8 cellular contexts compared by ENCODE assay signal in genomic region chr1:155231302-155231701, GRCh38. TPM values are rescaled to one million over a fixed set of nuclear protein-coding genes. Genes with fewer than 3 reads are reported as not detected.
DNase-seq lines count a peak whose midpoint lies in the region; ATAC-seq, FAIRE-seq and TF ChIP-seq lines count a peak whose summit lies in the region.
"Not testable (repeated sequence)": the region's sequence is repeated elsewhere in the genome, so short reads cannot be mapped to it uniquely, and the experiment has no call there.

No MANE protein-coding gene starts in this region.

- not testable (repeated sequence) for TF ChIP-seq CTCF in astrocyte (IDR thresholded peaks at IDR 0.05; ENCODE audit: insufficient read depth, low read depth, low read length); chondrocyte (IDR thresholded peaks at IDR 0.05); parathyroid adenoma (IDR thresholded peaks at IDR 0.05); type B pancreatic cell (conservative IDR thresholded peaks at IDR 0.05)

- H3K36me3 ChIP-seq in CD8-positive, alpha-beta memory T cell (ENCODE audit: insufficient read depth, low read length); astrocyte (ENCODE audit: insufficient read depth, low read length); parathyroid adenoma (ENCODE audit: control insufficient read depth, insufficient read depth, low read length): not testable (repeated sequence)

- H3K27me3 Mint-ChIP-seq in CD8-positive, alpha-beta memory T cell; astrocyte (ENCODE audit: low read depth, unreplicated experiment); chondrocyte (ENCODE audit: low read depth); naive thymus-derived CD8-positive, alpha-beta T cell; type B pancreatic cell: not testable (repeated sequence)

- not testable (repeated sequence) for H3K4me2 ChIP-seq in astrocyte (ENCODE audit: low read length); parathyroid adenoma (ENCODE audit: low read length)

- H3K4me3 Mint-ChIP-seq in CD8-positive, alpha-beta memory T cell; astrocyte (ENCODE audit: unreplicated experiment); naive thymus-derived CD8-positive, alpha-beta T cell; type B pancreatic cell: not testable (repeated sequence)
- peak overlapping the region; percentile 30 for H3K4me3 Mint-ChIP-seq in chondrocyte (ENCODE audit: unreplicated experiment)

- peaks cover 12% of the 10 kb centered on the region for H3K4me1 ChIP-seq in CD8-positive, alpha-beta memory T cell (ENCODE audit: insufficient read depth, low read length)
- H3K4me1 ChIP-seq in astrocyte (ENCODE audit: insufficient read depth, low read length), result peaks cover 23% of the 10 kb centered on the region
- H3K4me1 ChIP-seq in parathyroid adenoma, result peaks cover 17% of the 10 kb centered on the region

- POLR2A ChIA-PET in CD8-positive, alpha-beta memory T cell (lab: Charles Lee); naive thymus-derived CD8-positive, alpha-beta T cell (lab: Charles Lee): not testable (repeated sequence)

- CTCF ChIA-PET in CD8-positive, alpha-beta memory T cell (lab: Charles Lee), result not testable (repeated sequence)

- DNase-seq in CD8-positive, alpha-beta memory T cell; activated naive CD4-positive, alpha-beta T cell treated with anti-CD3 and anti-CD28 coated beads, Interleukin-2, amount 50 U/mL, for 72 hours (ENCODE audit: low spot score in 2 of 2); astrocyte (ENCODE audit: low read depth); chondrocyte (ENCODE audit: low spot score); naive thymus-derived CD8-positive, alpha-beta T cell; type B pancreatic cell (ENCODE audit: extremely low spot score, unreplicated experiment): not testable (repeated sequence)

- not testable (repeated sequence) for H3K4me3 ChIP-seq in CD8-positive, alpha-beta memory T cell (ENCODE audit: low read length); astrocyte (ENCODE audit: insufficient read depth, low read depth, low read length); parathyroid adenoma (ENCODE audit: low read depth, low read length)

- not testable (repeated sequence) for H4K20me1 ChIP-seq in astrocyte (ENCODE audit: insufficient read depth, low read length)

- peaks cover 0 to 12% (median 5%) of the 10 kb centered on the region in 3 donors for H3K36me3 Mint-ChIP-seq in CD8-positive, alpha-beta memory T cell
- not testable (repeated sequence) for H3K36me3 Mint-ChIP-seq in activated naive CD4-positive, alpha-beta T cell treated with anti-CD3 and anti-CD28 coated beads, Interleukin-2, amount 50 U/mL, for 72 hours; astrocyte (ENCODE audit: low read depth, unreplicated experiment); chondrocyte (ENCODE audit: low read depth); naive thymus-derived CD8-positive, alpha-beta T cell; type B pancreatic cell

- ATAC-seq in activated naive CD4-positive, alpha-beta T cell treated with anti-CD3 and anti-CD28 coated beads, Interleukin-2, amount 50 U/mL, for 72 hours; naive thymus-derived CD8-positive, alpha-beta T cell: not testable (repeated sequence)

- H3K27ac ChIP-seq in CD8-positive, alpha-beta memory T cell (ENCODE audit: low read depth, low read length), result not testable (repeated sequence)
- H3K27ac ChIP-seq in astrocyte (ENCODE audit: low read depth, low read length), result peak overlapping the region; percentile 70
- peak overlapping the region; percentile 87 for H3K27ac ChIP-seq in parathyroid adenoma

- H3K79me2 ChIP-seq in astrocyte (ENCODE audit: insufficient read depth, low read length); parathyroid adenoma: not testable (repeated sequence)

- H3K9ac ChIP-seq in astrocyte (ENCODE audit: low read length), result peak overlapping the region; percentile 43
- not testable (repeated sequence) for H3K9ac ChIP-seq in parathyroid adenoma

- H3K27ac Mint-ChIP-seq in CD8-positive, alpha-beta memory T cell, result peak overlapping the region; percentile 17 to 83 (median 34)
- H3K27ac Mint-ChIP-seq in activated naive CD4-positive, alpha-beta T cell treated with anti-CD3 and anti-CD28 coated beads, Interleukin-2, amount 50 U/mL, for 72 hours, result peak overlapping the region; percentile 7 to 75
- H3K27ac Mint-ChIP-seq in astrocyte (ENCODE audit: unreplicated experiment), result peak overlapping the region; percentile 64
- peak overlapping the region; percentile 96 for H3K27ac Mint-ChIP-seq in chondrocyte (ENCODE audit: unreplicated experiment)
- H3K27ac Mint-ChIP-seq in naive thymus-derived CD8-positive, alpha-beta T cell, result peak overlapping the region in 6 of 10 donors; percentile 6 to 78 (median 29)
- H3K27ac Mint-ChIP-seq in type B pancreatic cell, result peak overlapping the region; percentile 3

- H3K9me3 ChIP-seq in CD8-positive, alpha-beta memory T cell (ENCODE audit: low read length); astrocyte (ENCODE audit: insufficient read depth, low read depth, low read length); parathyroid adenoma (ENCODE audit: control insufficient read depth, low read length): not testable (repeated sequence)

- not testable (repeated sequence) for H3K27me3 ChIP-seq in CD8-positive, alpha-beta memory T cell (ENCODE audit: insufficient read depth, low read length, poor library complexity, severe bottlenecking); astrocyte (ENCODE audit: insufficient read depth, low read length); parathyroid adenoma (ENCODE audit: control insufficient read depth, insufficient read depth, low read length)

- not testable (repeated sequence) for H2AFZ ChIP-seq in astrocyte (ENCODE audit: low read depth, low read length); parathyroid adenoma

- peaks cover 24 to 27% (median 25%) of the 10 kb centered on the region in 3 donors for H3K4me1 Mint-ChIP-seq in CD8-positive, alpha-beta memory T cell
- peaks cover 13% of the 10 kb centered on the region for H3K4me1 Mint-ChIP-seq in astrocyte (ENCODE audit: low read depth, unreplicated experiment)
- H3K4me1 Mint-ChIP-seq in chondrocyte (ENCODE audit: low read depth), result peaks cover 45% of the 10 kb centered on the region
- H3K4me1 Mint-ChIP-seq in naive thymus-derived CD8-positive, alpha-beta T cell, result peaks cover 3 to 21% (median 16%) of the 10 kb centered on the region in 4 donors
- peaks cover 11% of the 10 kb centered on the region for H3K4me1 Mint-ChIP-seq in type B pancreatic cell (ENCODE audit: unreplicated experiment)

- FAIRE-seq in astrocyte (lab: Jason Lieb, UNC), result not testable (repeated sequence)

- not testable (repeated sequence) for H3K9me3 Mint-ChIP-seq in CD8-positive, alpha-beta memory T cell; activated naive CD4-positive, alpha-beta T cell treated with anti-CD3 and anti-CD28 coated beads, Interleukin-2, amount 50 U/mL, for 72 hours; astrocyte (ENCODE audit: unreplicated experiment); chondrocyte (ENCODE audit: low read depth); naive thymus-derived CD8-positive, alpha-beta T cell; type B pancreatic cell

- peak; percentile 7; the same call in 1 of the 2 replicates for TF ChIP-seq POLR2A in Raji (IDR thresholded peaks at IDR 0.05; ENCODE audit: insufficient read depth, low read depth, low read length)

RNA-seq across cellular contexts. Expression of gene MTX1, which starts 22.8 kb away (rescaled TPM):
- total RNA-seq in CD8-positive, alpha-beta memory T cell, result 10 to 100 TPM; 67.6 to 73.2 TPM
- polyA plus RNA-seq in CD8-positive, alpha-beta memory T cell, result 43.7 TPM
- 10 to 100 TPM; 46.6 to 57.2 TPM for total RNA-seq in activated naive CD4-positive, alpha-beta T cell treated with anti-CD3 and anti-CD28 coated beads, Interleukin-2, amount 50 U/mL, for 72 hours
- total RNA-seq in astrocyte (39.8 and 41.8 TPM in 2 replicates), chondrocyte (28.2 to 49.1 TPM (median 29.8 TPM) in 3 replicates), type B pancreatic cell (ENCODE audit: low replicate concordance) (34.0 and 44.2 TPM in 2 replicates)
- total RNA-seq in naive thymus-derived CD8-positive, alpha-beta T cell, result 10 to 100 TPM; 26.9 to 27.1 TPM
- 10 to 100 TPM; 45.8 to 50.7 (median 48.5) TPM for polyA plus RNA-seq in naive thymus-derived CD8-positive, alpha-beta T cell

RNA-seq across cellular contexts. Expression of gene THBS3, which starts 23.6 kb away (rescaled TPM):
- total RNA-seq in CD8-positive, alpha-beta memory T cell, result 1 to 10 TPM; 7.8 to 7.9 TPM
- 2.9 TPM for polyA plus RNA-seq in CD8-positive, alpha-beta memory T cell
- 10 to 100 TPM; 17.2 to 23.6 TPM for total RNA-seq in activated naive CD4-positive, alpha-beta T cell treated with anti-CD3 and anti-CD28 coated beads, Interleukin-2, amount 50 U/mL, for 72 hours
- total RNA-seq in astrocyte, result 153 and 162 TPM in 2 replicates
- total RNA-seq in chondrocyte, result 112 to 127 TPM (median 118 TPM) in 3 replicates
- total RNA-seq in naive thymus-derived CD8-positive, alpha-beta T cell, result 10 to 100 TPM; 36.8 to 37.9 TPM
- polyA plus RNA-seq in naive thymus-derived CD8-positive, alpha-beta T cell, result 1 to 10 TPM; 1.2 to 3.8 (median 3.0) TPM
- 23.2 and 28.0 TPM in 2 replicates for total RNA-seq in type B pancreatic cell (ENCODE audit: low replicate concordance)

RNA-seq across cellular contexts. Expression of gene ENTREP3, which starts 24.0 kb away (rescaled TPM):
- 10 to 100 TPM; 39.1 to 41.5 TPM for total RNA-seq in CD8-positive, alpha-beta memory T cell
- polyA plus RNA-seq in CD8-positive, alpha-beta memory T cell, result 1.7 TPM
- 10 to 100 TPM; 14.3 to 45.8 TPM for total RNA-seq in activated naive CD4-positive, alpha-beta T cell treated with anti-CD3 and anti-CD28 coated beads, Interleukin-2, amount 50 U/mL, for 72 hours
- 51.1 and 51.7 TPM in 2 replicates for total RNA-seq in astrocyte
- total RNA-seq in chondrocyte, result 34.0 to 42.8 TPM (median 42.8 TPM) in 3 replicates
- 10 to 100 TPM; 10.7 to 13.5 TPM for total RNA-seq in naive thymus-derived CD8-positive, alpha-beta T cell
- polyA plus RNA-seq in naive thymus-derived CD8-positive, alpha-beta T cell, result 1 to 10 TPM; 1.8 to 2.5 (median 2.3) TPM
- total RNA-seq in type B pancreatic cell (ENCODE audit: low replicate concordance), result 37.4 and 55.7 TPM in 2 replicates

RNA-seq across cellular contexts. Expression of gene SCAMP3, which starts 30.9 kb away (rescaled TPM):
- 100 to 1,000 TPM; 152 to 158 TPM for total RNA-seq in CD8-positive, alpha-beta memory T cell
- polyA plus RNA-seq in CD8-positive, alpha-beta memory T cell, result 179 TPM
- 100 to 1,000 TPM in 1 of 2 donors, 10 to 100 TPM in 1; 98.9 to 107 TPM for total RNA-seq in activated naive CD4-positive, alpha-beta T cell treated with anti-CD3 and anti-CD28 coated beads, Interleukin-2, amount 50 U/mL, for 72 hours
- total RNA-seq in astrocyte, result 68.9 and 70.3 TPM in 2 replicates
- 68.3 to 77.1 TPM (median 71.4 TPM) in 3 replicates for total RNA-seq in chondrocyte
- total RNA-seq in naive thymus-derived CD8-positive, alpha-beta T cell, result 100 to 1,000 TPM in 1 of 2 experiments, 10 to 100 TPM in 1; 93.3 to 105 TPM
- polyA plus RNA-seq in naive thymus-derived CD8-positive, alpha-beta T cell, result 100 to 1,000 TPM; 124 to 189 (median 138) TPM
- total RNA-seq in type B pancreatic cell (ENCODE audit: low replicate concordance), result 52.0 and 58.7 TPM in 2 replicates

RNA-seq across cellular contexts. Expression of gene CLK2, which starts 42.0 kb away (rescaled TPM):
- total RNA-seq in CD8-positive, alpha-beta memory T cell, result 10 to 100 TPM; 78.3 to 79.8 TPM
- 20.2 TPM for polyA plus RNA-seq in CD8-positive, alpha-beta memory T cell
- total RNA-seq in activated naive CD4-positive, alpha-beta T cell treated with anti-CD3 and anti-CD28 coated beads, Interleukin-2, amount 50 U/mL, for 72 hours, result 100 to 1,000 TPM in 1 of 2 donors, 10 to 100 TPM in 1; 90.7 to 106 TPM
- total RNA-seq in astrocyte (31.7 and 36.1 TPM in 2 replicates), chondrocyte (36.7 to 50.2 TPM (median 37.0 TPM) in 3 replicates), type B pancreatic cell (ENCODE audit: low replicate concordance) (61.5 and 96.8 TPM in 2 replicates)
- total RNA-seq in naive thymus-derived CD8-positive, alpha-beta T cell, result 100 to 1,000 TPM; 115 to 134 TPM
- polyA plus RNA-seq in naive thymus-derived CD8-positive, alpha-beta T cell, result 10 to 100 TPM; 11.3 to 22.6 (median 12.9) TPM

Comparison
In these comparisons a context has a peak if more than half of its experiments do, and no peak if none do; other contexts are left out.
1. H3K27ac Mint-ChIP-seq: peak in every context shown above with its lines; median percentile 96 in chondrocyte; 64 in astrocyte; 41 in activated naive CD4-positive, alpha-beta T cell treated with anti-CD3 and anti-CD28 coated beads, Interleukin-2, amount 50 U/mL, for 72 hours; 34 in CD8-positive, alpha-beta memory T cell; 29 in naive thymus-derived CD8-positive, alpha-beta T cell; 3 in type B pancreatic cell.